Comparison of ENCODE assay signal across 16 cellular contexts in genomic region chr6:35490821-35491557, GRCh38. TPM values are rescaled to one million over a fixed set of nuclear protein-coding genes. Genes with fewer than 3 reads are reported as not detected.
DNase-seq lines count a peak whose midpoint lies in the region; ATAC-seq and TF ChIP-seq lines count a peak whose summit lies in the region.
"Had no signal": no experiment of that assay in that cellular context is flagged by ENCODE, and none has a peak within 500 bp of the region (broad histone marks: within the 10 kb centered on the region; RNA-seq: fewer than 3 reads in every experiment).

No MANE protein-coding gene starts in this region.

- H3K27me3 ChIP-seq in esophagus muscularis mucosa (no peaks in the 10 kb centered on the region), neural progenitor cell (no peaks in the 10 kb centered on the region), upper lobe of right lung (no peaks in the 10 kb centered on the region)

- peaks cover 3% of the 10 kb centered on the region for H3K27me3 Mint-ChIP-seq in activated naive CD8-positive, alpha-beta T cell treated with anti-CD3 and anti-CD28 coated beads, Interleukin-2, amount 10 ng/mL, durations not matched to agents 7 days and 5 days
- H3K27me3 Mint-ChIP-seq in activated naive CD8-positive, alpha-beta T cell treated with anti-CD3 and anti-CD28 coated beads for 36 hours = peaks cover 3% of the 10 kb centered on the region
- H3K27me3 Mint-ChIP-seq in neural progenitor cell (ENCODE audit: insufficient read depth, low read depth) = peaks cover 12% of the 10 kb centered on the region
- H3K27me3 Mint-ChIP-seq: activated CD4-positive, alpha-beta T cell treated with anti-CD3 and anti-CD28 coated beads for 36 hours had no signal

- peaks cover 36% of the 10 kb centered on the region for H3F3A ChIP-seq in neural progenitor cell (ENCODE audit: low read depth)

- no peaks in the 10 kb centered on the region for H3K36me3 Mint-ChIP-seq in activated naive CD8-positive, alpha-beta T cell treated with anti-CD3 and anti-CD28 coated beads, Interleukin-2, amount 10 ng/mL, durations not matched to agents 7 days and 5 days
- H3K36me3 Mint-ChIP-seq in activated naive CD8-positive, alpha-beta T cell treated with anti-CD3 and anti-CD28 coated beads for 36 hours = no peaks in the 10 kb centered on the region
- H3K36me3 Mint-ChIP-seq in neural progenitor cell = no peaks in the 10 kb centered on the region
- H3K36me3 Mint-ChIP-seq: natural killer cell treated with Interleukin-12 subunit alpha and Interleukin-12 subunit beta and Interleukin-15 and Interleukin-18, amount 100 ng/mL, for 72 hours had no signal

- intact Hi-C loops in esophagus muscularis mucosa (cut with DNase I) = no loop called here
- intact Hi-C loops in upper lobe of right lung (cut with DNase I) = no loop called here

- no peaks in the 10 kb centered on the region for H3K9me3 ChIP-seq in esophagus muscularis mucosa
- H3K9me3 ChIP-seq in neural progenitor cell (ENCODE audit: low read depth) = no peaks in the 10 kb centered on the region
- H3K9me3 ChIP-seq in upper lobe of right lung = no peaks in the 10 kb centered on the region

- peak overlapping the region; percentile 75 for H3K4me2 ChIP-seq in neural progenitor cell

- no peak overlapping the region for H2AFZ ChIP-seq in neural progenitor cell (replicated peaks)

- TF ChIP-seq POLR2A in esophagus muscularis mucosa (IDR thresholded peaks at IDR 0.05; ENCODE audit: low read depth) = no peak

- no peaks in the 10 kb centered on the region for H3K9me3 Mint-ChIP-seq in activated naive CD8-positive, alpha-beta T cell treated with anti-CD3 and anti-CD28 coated beads, Interleukin-2, amount 10 ng/mL, durations not matched to agents 7 days and 5 days
- H3K9me3 Mint-ChIP-seq in activated naive CD8-positive, alpha-beta T cell treated with anti-CD3 and anti-CD28 coated beads for 36 hours = no peaks in the 10 kb centered on the region
- H3K9me3 Mint-ChIP-seq in neural progenitor cell = no peaks in the 10 kb centered on the region
- H3K9me3 Mint-ChIP-seq: natural killer cell treated with Interleukin-12 subunit alpha and Interleukin-12 subunit beta and Interleukin-15 and Interleukin-18, amount 100 ng/mL, for 72 hours had no signal

- POLR2A ChIA-PET in activated naive CD8-positive, alpha-beta T cell treated with anti-CD3 and anti-CD28 coated beads, Interleukin-2, amount 10 ng/mL, durations not matched to agents 7 days and 5 days (lab: Charles Lee) = interaction anchor here (2.0 kb wide), 1 partner anchor 19 kb away, joined by 5 read pairs; no protein-coding TSS in a partner anchor

- 53% methylated on average over 8 of the region's 8 CpGs for WGBS in esophagus muscularis mucosa

- H4K20me1 ChIP-seq in neural progenitor cell (ENCODE audit: low read depth) = peaks cover 67% of the 10 kb centered on the region

- no peak overlapping the region for H3K9ac ChIP-seq in neural progenitor cell

- H3K27ac Mint-ChIP-seq in activated naive CD8-positive, alpha-beta T cell treated with anti-CD3 and anti-CD28 coated beads, Interleukin-2, amount 10 ng/mL, durations not matched to agents 7 days and 5 days = peak overlapping the region; percentile 36
- no peak overlapping the region for H3K27ac Mint-ChIP-seq in activated naive CD8-positive, alpha-beta T cell treated with anti-CD3 and anti-CD28 coated beads for 36 hours
- peak overlapping the region; percentile 99 for H3K27ac Mint-ChIP-seq in neural progenitor cell
- H3K27ac Mint-ChIP-seq: activated CD4-positive, alpha-beta T cell treated with anti-CD3 and anti-CD28 coated beads for 36 hours; natural killer cell treated with Interleukin-12 subunit alpha and Interleukin-12 subunit beta and Interleukin-15 and Interleukin-18, amount 100 ng/mL, for 72 hours had no signal

- H3K4me1 Mint-ChIP-seq in activated naive CD8-positive, alpha-beta T cell treated with anti-CD3 and anti-CD28 coated beads, Interleukin-2, amount 10 ng/mL, durations not matched to agents 7 days and 5 days = peaks cover 14% of the 10 kb centered on the region
- peaks cover 8% of the 10 kb centered on the region for H3K4me1 Mint-ChIP-seq in activated naive CD8-positive, alpha-beta T cell treated with anti-CD3 and anti-CD28 coated beads for 36 hours
- peaks cover 67% of the 10 kb centered on the region for H3K4me1 Mint-ChIP-seq in neural progenitor cell

- no peak for ATAC-seq in activated naive CD8-positive, alpha-beta T cell treated with anti-CD3 and anti-CD28 coated beads, Interleukin-2, amount 10 ng/mL, durations not matched to agents 7 days and 5 days (ENCODE audit: low read depth)
- ATAC-seq in upper lobe of right lung (no peak), GM21447 (IDR thresholded peaks at IDR 0.05; ENCODE audit: unreplicated experiment) (no peak), HG02588 (IDR thresholded peaks at IDR 0.05; ENCODE audit: unreplicated experiment) (no peak)
- ATAC-seq: activated CD4-positive, alpha-beta T cell treated with anti-CD3 and anti-CD28 coated beads for 36 hours; natural killer cell treated with Interleukin-12 subunit alpha and Interleukin-12 subunit beta and Interleukin-15 and Interleukin-18, amount 100 ng/mL, for 72 hours had no signal

- H3K36me3 ChIP-seq in esophagus muscularis mucosa (peaks cover 0 to 5% (median 1%) of the 10 kb centered on the region in 4 donors), neural progenitor cell (no peaks in the 10 kb centered on the region), upper lobe of right lung (no peaks in the 10 kb centered on the region)

- peak overlapping the region; percentile 97 to 100 (median 99) for H3K27ac ChIP-seq in esophagus muscularis mucosa (replicated peaks in 1 of 4)
- H3K27ac ChIP-seq in neural progenitor cell = no peak overlapping the region
- peak overlapping the region; percentile 44 for H3K27ac ChIP-seq in upper lobe of right lung

- DNase-seq in activated naive CD8-positive, alpha-beta T cell treated with anti-CD3 and anti-CD28 coated beads, Interleukin-2, amount 10 ng/mL, durations not matched to agents 7 days and 5 days = no peak
- DNase-seq in activated naive CD8-positive, alpha-beta T cell treated with anti-CD3 and anti-CD28 coated beads for 36 hours = no peak
- no peak for DNase-seq in esophagus muscularis mucosa (ENCODE audit: extremely low spot score)
- DNase-seq in neural progenitor cell (ENCODE audit: low spot score) = no peak
- DNase-seq in upper lobe of right lung = no peak
- no peak for DNase-seq in hypothalamus (lab: John Stamatoyannopoulos, UW)
- DNase-seq: activated CD4-positive, alpha-beta T cell treated with anti-CD3 and anti-CD28 coated beads for 36 hours; activated gamma-delta T cell; DND-41 had no signal

- H3K79me2 ChIP-seq in neural progenitor cell (ENCODE audit: low read depth) = peaks cover 59% of the 10 kb centered on the region

- TF ChIP-seq CTCF in esophagus muscularis mucosa (IDR thresholded peaks at IDR 0.05) (no peak), neural progenitor cell (IDR thresholded peaks at IDR 0.05) (no peak), upper lobe of right lung (IDR thresholded peaks at IDR 0.05) (no peak)

- TF ChIP-seq EP300 in esophagus muscularis mucosa (IDR thresholded peaks at IDR 0.05) = no peak

- H3K4me3 ChIP-seq in esophagus muscularis mucosa (peak overlapping the region; percentile 40 to 99 (median 47)), neural progenitor cell (peak overlapping the region; percentile 35), upper lobe of right lung (no peak overlapping the region)

- H3K4me3 Mint-ChIP-seq in activated naive CD8-positive, alpha-beta T cell treated with anti-CD3 and anti-CD28 coated beads, Interleukin-2, amount 10 ng/mL, durations not matched to agents 7 days and 5 days = no peak overlapping the region
- no peak overlapping the region for H3K4me3 Mint-ChIP-seq in activated naive CD8-positive, alpha-beta T cell treated with anti-CD3 and anti-CD28 coated beads for 36 hours
- H3K4me3 Mint-ChIP-seq in neural progenitor cell = peak overlapping the region; percentile 80
- H3K4me3 Mint-ChIP-seq: activated CD4-positive, alpha-beta T cell treated with anti-CD3 and anti-CD28 coated beads for 36 hours; natural killer cell treated with Interleukin-12 subunit alpha and Interleukin-12 subunit beta and Interleukin-15 and Interleukin-18, amount 100 ng/mL, for 72 hours had no signal

- H3K4me1 ChIP-seq in esophagus muscularis mucosa (peaks cover 94 to 100% (median 99%) of the 10 kb centered on the region in 4 donors), neural progenitor cell (peaks cover 80% of the 10 kb centered on the region), upper lobe of right lung (peaks cover 60% of the 10 kb centered on the region)

RNA-seq across cellular contexts. Expression of gene TEAD3, which starts 5.9 kb away (rescaled TPM):
- total RNA-seq in activated naive CD8-positive, alpha-beta T cell treated with anti-CD3 and anti-CD28 coated beads, Interleukin-2, amount 10 ng/mL, durations not matched to agents 7 days and 5 days = under 1 TPM; 0.19 to 0.43 TPM
- total RNA-seq in activated naive CD8-positive, alpha-beta T cell treated with anti-CD3 and anti-CD28 coated beads for 36 hours = under 1 TPM; 0.60 to 0.66 TPM
- total RNA-seq in esophagus muscularis mucosa = 100 to 1,000 TPM in 1 of 4 donors, 10 to 100 TPM in 3; 71.4 to 123 (median 78.5) TPM
- 9.7 and 23.5 TPM in 2 replicates for total RNA-seq in neural progenitor cell (ENCODE audit: low replicate concordance)
- total RNA-seq in upper lobe of right lung = 23.4 TPM

RNA-seq across cellular contexts. Expression of gene TULP1, which starts 21.7 kb away (rescaled TPM):
- not detected for total RNA-seq in activated naive CD8-positive, alpha-beta T cell treated with anti-CD3 and anti-CD28 coated beads, Interleukin-2, amount 10 ng/mL, durations not matched to agents 7 days and 5 days
- total RNA-seq in activated naive CD8-positive, alpha-beta T cell treated with anti-CD3 and anti-CD28 coated beads for 36 hours = not detected
- total RNA-seq in esophagus muscularis mucosa = 1 to 10 TPM in 1 of 4 donors, not detected in 3; 1.2 TPM
- total RNA-seq in neural progenitor cell (ENCODE audit: low replicate concordance) = 0.46 TPM in 1 of 2 replicates, not detected in the other
- total RNA-seq in upper lobe of right lung = not detected
- total RNA-seq: A172; activated CD4-positive, alpha-beta T cell treated with anti-CD3 and anti-CD28 coated beads for 36 hours; dermis microvascular lymphatic vessel endothelial cell; LHCN-M2; natural killer cell treated with Interleukin-12 subunit alpha and Interleukin-12 subunit beta and Interleukin-15 and Interleukin-18, amount 100 ng/mL, for 72 hours; SK-MEL-5 had no signal

RNA-seq across cellular contexts. Expression of gene RPL10A, which starts 22.8 kb away (rescaled TPM):
- total RNA-seq in activated naive CD8-positive, alpha-beta T cell treated with anti-CD3 and anti-CD28 coated beads, Interleukin-2, amount 10 ng/mL, durations not matched to agents 7 days and 5 days = 1,000 to 10,000 TPM; 1,373 to 1,398 TPM
- 1,000 to 10,000 TPM; 2,227 to 2,291 TPM for total RNA-seq in activated naive CD8-positive, alpha-beta T cell treated with anti-CD3 and anti-CD28 coated beads for 36 hours
- 1,000 to 10,000 TPM; 1,484 to 1,840 (median 1,566) TPM for total RNA-seq in esophagus muscularis mucosa
- 2,002 and 2,026 TPM in 2 replicates for total RNA-seq in neural progenitor cell (ENCODE audit: low replicate concordance)
- total RNA-seq in upper lobe of right lung = 941 TPM

RNA-seq across cellular contexts. Expression of gene FANCE, which starts 38.9 kb away (rescaled TPM):
- total RNA-seq in activated naive CD8-positive, alpha-beta T cell treated with anti-CD3 and anti-CD28 coated beads, Interleukin-2, amount 10 ng/mL, durations not matched to agents 7 days and 5 days = 10 to 100 TPM; 14.9 to 15.9 TPM
- total RNA-seq in activated naive CD8-positive, alpha-beta T cell treated with anti-CD3 and anti-CD28 coated beads for 36 hours = 10 to 100 TPM; 18.6 to 19.1 TPM
- 1 to 10 TPM; 1.7 to 6.3 (median 5.0) TPM for total RNA-seq in esophagus muscularis mucosa
- total RNA-seq in neural progenitor cell (ENCODE audit: low replicate concordance) = 9.3 and 23.9 TPM in 2 replicates
- 10.4 TPM for total RNA-seq in upper lobe of right lung
